8 cellular contexts compared by ENCODE assay signal in the genomic region with DNA sequence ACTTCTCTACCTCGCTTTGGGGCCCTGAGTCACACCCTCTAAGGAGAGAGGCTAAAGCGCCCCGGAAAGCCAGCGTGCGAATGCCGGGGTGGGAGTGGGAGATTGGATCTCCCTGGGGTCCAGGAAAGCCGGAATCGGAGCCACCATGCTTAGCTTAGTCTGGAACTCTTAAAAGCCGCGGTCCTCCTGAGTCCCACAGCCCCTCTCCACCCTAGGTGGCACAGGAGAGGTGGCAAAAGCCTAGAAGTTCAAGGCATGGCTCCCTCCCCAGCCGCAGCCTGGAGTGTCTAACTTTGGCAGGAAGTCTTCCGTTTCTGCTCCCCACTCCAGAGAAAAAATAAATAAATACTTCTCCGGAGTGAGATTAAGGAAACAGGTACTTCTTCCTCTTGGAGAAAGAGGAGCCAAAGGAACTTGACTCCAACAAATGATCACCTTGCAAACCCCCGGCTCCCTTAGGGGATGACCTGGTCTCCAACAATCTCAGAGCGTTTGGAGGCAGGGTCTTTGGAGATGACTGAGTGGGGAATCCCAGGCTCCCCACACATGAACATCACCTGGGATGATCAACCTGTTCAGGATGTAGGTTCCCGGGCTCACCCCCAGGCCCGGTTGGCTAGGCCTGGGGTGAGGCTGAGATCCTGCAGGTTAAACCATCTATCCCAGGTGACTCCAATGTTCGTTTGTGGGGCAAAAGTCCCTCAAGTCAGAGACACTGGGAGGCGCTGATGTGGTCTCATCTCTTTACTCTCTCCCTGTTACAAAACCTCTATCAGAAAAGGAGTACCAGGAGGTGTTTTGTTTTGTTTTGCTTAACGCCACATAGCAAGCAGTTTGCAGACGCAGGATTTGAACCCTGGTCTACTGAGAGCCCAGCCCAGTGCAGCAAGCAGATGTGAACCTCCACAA. TPM values are rescaled to one million over a fixed set of nuclear protein-coding genes. Genes with fewer than 3 reads are reported as not detected.
DNase-seq lines count a peak whose midpoint lies in the region; ATAC-seq and TF ChIP-seq lines count a peak whose summit lies in the region.

No MANE protein-coding gene starts in this region.

- peak overlapping the region; percentile 19 for H3K4me2 ChIP-seq in H9 (ENCODE audit: insufficient read depth, insufficient read length, low read length)

- H4K8ac ChIP-seq in H9 (replicated peaks; ENCODE audit: insufficient read length, low read depth, low read length), result no peak overlapping the region

- H3K27ac ChIP-seq in CD4-positive, alpha-beta T cell (ENCODE audit: low read depth, low read length), result no peak overlapping the region
- H3K27ac ChIP-seq in H9 (ENCODE audit: insufficient read length, low read depth, low read length), result no peak overlapping the region
- H3K27ac ChIP-seq in dorsolateral prefrontal cortex, result peak overlapping the region in 14 of 59 donors; percentile 4 to 65 (median 36)

- no peak overlapping the region for H3K14ac ChIP-seq in H9 (ENCODE audit: insufficient read depth, low read length)

- no peak overlapping the region for H2BK15ac ChIP-seq in H9 (ENCODE audit: low read depth, low read length)

- peaks cover 20% of the 10 kb centered on the region for H3K4me1 Mint-ChIP-seq in CD4-positive, alpha-beta T cell (ENCODE audit: low read depth)
- H3K4me1 Mint-ChIP-seq in H9, result peaks cover 12 to 33% of the 10 kb centered on the region in 2 experiments
- no peaks in the 10 kb centered on the region for H3K4me1 Mint-ChIP-seq in osteocyte (ENCODE audit: unreplicated experiment)

- DNase-seq in CD4-positive, alpha-beta T cell, result no peak
- no peak for DNase-seq in H9
- DNase-seq in dorsolateral prefrontal cortex, result no peak
- no peak for DNase-seq in omental fat pad (ENCODE audit: low spot score)
- no peak for DNase-seq in osteocyte (ENCODE audit: extremely low spot score, unreplicated experiment)
- DNase-seq in G401 (ENCODE audit: low spot score), result no peak
- no peak for DNase-seq in DMS 273 (lab: John Stamatoyannopoulos, UW; ENCODE audit: unreplicated experiment)

- no peak overlapping the region for H4K5ac ChIP-seq in H9 (ENCODE audit: insufficient read length, low read depth, low read length)

- no peaks in the 10 kb centered on the region for H3K79me2 ChIP-seq in H9 (ENCODE audit: insufficient read depth, low read length)

- in situ Hi-C loops in G401 (cut with HindIII; ENCODE audit: low sequenced_read_pairs), result no loop called here

- no peaks in the 10 kb centered on the region for H4K20me1 ChIP-seq in H9 (ENCODE audit: control insufficient read depth, insufficient read depth, insufficient read length)

- TF ChIP-seq CTCF in CD4-positive, alpha-beta T cell (IDR thresholded peaks at IDR 0.05), result no peak
- no peak for TF ChIP-seq CTCF in H9 (conservative IDR thresholded peaks at IDR 0.05)
- no peak for TF ChIP-seq CTCF in dorsolateral prefrontal cortex (IDR thresholded peaks at IDR 0.05 in 54 of 56, conservative IDR thresholded peaks at IDR 0.05 in 2 of 56; ENCODE audit: low read depth in 1 of 56, partially characterized antibody in 56 of 56)
- TF ChIP-seq CTCF in omental fat pad (IDR thresholded peaks at IDR 0.05), result no peak
- no peak for TF ChIP-seq CTCF in osteocyte (IDR thresholded peaks at IDR 0.05)

- H3K56ac ChIP-seq in H9 (ENCODE audit: insufficient read length, low read depth, low read length), result no peak overlapping the region

- no peaks in the 10 kb centered on the region for H3K79me1 ChIP-seq in H9 (ENCODE audit: insufficient read depth, low read depth, low read length, poor library complexity, severe bottlenecking)

- H2BK5ac ChIP-seq in H9 (ENCODE audit: insufficient read length, low read length), result no peak overlapping the region

- no peaks in the 10 kb centered on the region for H3K9me3 Mint-ChIP-seq in CD4-positive, alpha-beta T cell
- H3K9me3 Mint-ChIP-seq in H9 (peaks cover 0 to 6% of the 10 kb centered on the region in 2 experiments; a peak in 1 of 5 replicates), osteocyte (ENCODE audit: unreplicated experiment) (no peaks in the 10 kb centered on the region)

- no peaks in the 10 kb centered on the region for H3K36me3 Mint-ChIP-seq in CD4-positive, alpha-beta T cell (ENCODE audit: low read depth)
- H3K36me3 Mint-ChIP-seq in H9 (ENCODE audit: insufficient read depth in 1 of 3, low read depth in 3 of 3) (no peaks in the 10 kb centered on the region), osteocyte (ENCODE audit: unreplicated experiment) (no peaks in the 10 kb centered on the region)

- peak overlapping the region; percentile 84 for H3K4me3 Mint-ChIP-seq in CD4-positive, alpha-beta T cell
- H3K4me3 Mint-ChIP-seq in H9 (0 out of 5 replicates have a peak overlapping the region, but pooled peaks of 1 of the 2 experiments have one; percentile 4), osteocyte (ENCODE audit: unreplicated experiment) (no peak overlapping the region)

- H2BK20ac ChIP-seq in H9 (ENCODE audit: low read depth, low read length, poor library complexity, severe bottlenecking), result no peak overlapping the region

- no peaks in the 10 kb centered on the region; the same call in 1 of the 2 replicates for H3K4me1 ChIP-seq in H9 (ENCODE audit: insufficient read depth, low read length)

- no peak overlapping the region for H4K91ac ChIP-seq in H9 (ENCODE audit: insufficient read length, low read depth, low read length)

- peaks cover 65% of the 10 kb centered on the region for H3K27me3 Mint-ChIP-seq in CD4-positive, alpha-beta T cell
- peaks cover 7% of the 10 kb centered on the region for H3K27me3 Mint-ChIP-seq in H9 (ENCODE audit: low read depth)
- peaks cover 9% of the 10 kb centered on the region for H3K27me3 Mint-ChIP-seq in osteocyte (ENCODE audit: unreplicated experiment)

- no peak for ATAC-seq in CD4-positive, alpha-beta T cell (ENCODE audit: poor library complexity)
- ATAC-seq in omental fat pad (ENCODE audit: low FRiP score) (peak; percentile 24), HG03045 (IDR thresholded peaks at IDR 0.05; ENCODE audit: unreplicated experiment) (no peak)

- no peaks in the 10 kb centered on the region for H3K9me3 ChIP-seq in CD4-positive, alpha-beta T cell (ENCODE audit: control insufficient read depth, low read length)
- H3K9me3 ChIP-seq in H9 (ENCODE audit: control insufficient read depth, low read depth, low read length), result no peaks in the 10 kb centered on the region

- CTCF ChIA-PET in CD4-positive, alpha-beta T cell (lab: Charles Lee), result no interaction called here

- H3K18ac ChIP-seq in H9 (ENCODE audit: insufficient read length, low read depth, low read length), result no peak overlapping the region

- POLR2A ChIA-PET in CD4-positive, alpha-beta T cell (lab: Charles Lee), result no interaction called here

- H3K9ac ChIP-seq in H9 (ENCODE audit: extremely low read depth, insufficient read length, low read length), result no peak overlapping the region

- H2AK5ac ChIP-seq in H9 (ENCODE audit: insufficient read length, low read length), result no peak overlapping the region

- H3K4me3 ChIP-seq in dorsolateral prefrontal cortex, result peak overlapping the region in 57 of 59 donors; percentile 38 to 73 (median 59)

- H3K23ac ChIP-seq in H9 (ENCODE audit: insufficient read length, low read depth, low read length), result no peak overlapping the region

- H3K27me3 ChIP-seq in CD4-positive, alpha-beta T cell (ENCODE audit: control insufficient read depth, insufficient read depth, low read length), result peaks cover 18% of the 10 kb centered on the region
- H3K27me3 ChIP-seq in H9 (ENCODE audit: insufficient read depth, low read length) (peaks cover 4% of the 10 kb centered on the region; the same call in 1 of the 2 replicates), dorsolateral prefrontal cortex (peaks cover 0 to 46% (median 3%) of the 10 kb centered on the region in 45 donors)

- H2BK12ac ChIP-seq in H9 (ENCODE audit: insufficient read length, low read depth, low read length), result no peak overlapping the region

- intact Hi-C loops in CD4-positive, alpha-beta T cell (cut with DNase I, micrococcal nuclease), result no loop called here
- intact Hi-C loops in dorsolateral prefrontal cortex (cut with DNase I), result no loop called here

- H3T11ph ChIP-seq in H9 (ENCODE audit: low read length), result no peak overlapping the region

- WGBS in H9 (ENCODE audit: extremely low coverage, insufficient read length, low lambda C conversion rate), result no CpG with 5 or more reads among the region's 21 CpGs

- no peak overlapping the region for H2BK120ac ChIP-seq in H9 (ENCODE audit: low read depth, low read length, poor library complexity, severe bottlenecking)

- H3K4ac ChIP-seq in H9 (ENCODE audit: low read depth, low read length), result no peak overlapping the region

- H3K23me2 ChIP-seq in H9 (ENCODE audit: insufficient read length, low read depth, low read length, poor library complexity, severe bottlenecking), result peaks cover 5% of the 10 kb centered on the region

- H2AFZ ChIP-seq in H9 (ENCODE audit: low read length), result no peak overlapping the region

- no peak overlapping the region for H3K27ac Mint-ChIP-seq in CD4-positive, alpha-beta T cell
- H3K27ac Mint-ChIP-seq in H9 (peak overlapping the region in 1 of 3 experiments; percentile 40; a peak in 1 of 7 replicates), osteocyte (ENCODE audit: unreplicated experiment) (no peak overlapping the region)

RNA-seq across cellular contexts. Expression of gene CIITA, which starts 2.9 kb away (rescaled TPM):
- total RNA-seq in CD4-positive, alpha-beta T cell, result 1 to 10 TPM; 2.4 to 3.0 TPM
- total RNA-seq in H9 (2021) (not detected in 2 replicates), dorsolateral prefrontal cortex (10 to 100 TPM in 45 of 120 experiments, 1 to 10 TPM in 75; 2.8 to 32.5 (median 9.1) TPM), omental fat pad (100 to 1,000 TPM in 1 of 4 donors, 10 to 100 TPM in 1, 1 to 10 TPM in 2; 3.2 to 101 (median 11.2) TPM), osteocyte (not detected in 2 replicates)
- not detected in 2 replicates for total RNA-seq in G401 (2014; rRNA removed; shearing (Covaris generic))
